22 cellular contexts compared by ENCODE assay signal in the genomic region with DNA sequence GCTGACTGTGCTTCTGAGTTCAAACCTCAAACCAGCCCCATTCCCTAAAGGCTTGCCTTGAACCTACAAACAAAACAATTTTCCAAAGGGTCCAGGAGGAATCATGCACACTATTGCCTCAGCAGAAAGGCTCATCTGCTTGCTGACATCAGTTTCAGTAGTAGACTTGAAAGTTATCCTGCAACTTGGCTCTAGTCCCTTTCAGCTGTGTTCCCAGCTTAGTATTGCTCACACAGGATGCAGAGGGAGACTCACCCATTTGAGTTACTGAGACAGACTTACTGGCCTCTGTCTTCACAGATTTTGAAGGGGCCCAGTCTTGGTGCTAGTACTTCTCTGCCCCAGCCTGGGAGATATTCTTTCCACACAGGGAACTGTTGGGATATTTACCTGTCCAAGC. TPM values are rescaled to one million over a fixed set of nuclear protein-coding genes. Genes with fewer than 3 reads are reported as not detected.
DNase-seq lines count a peak whose midpoint lies in the region; ATAC-seq, FAIRE-seq and TF ChIP-seq lines count a peak whose summit lies in the region.
"Had no signal": no experiment of that assay in that cellular context is flagged by ENCODE, and none has a peak within 500 bp of the region (broad histone marks: within the 10 kb centered on the region; RNA-seq: fewer than 3 reads in every experiment).

No MANE protein-coding gene starts in this region.

- H3K27me3 Mint-ChIP-seq in MCF 10A (ENCODE audit: insufficient read depth, unreplicated experiment): no peaks in the 10 kb centered on the region
- H3K27me3 Mint-ChIP-seq: activated CD4-positive, alpha-beta T cell treated with anti-CD3 and anti-CD28 coated beads, Interleukin-2, amount 10 ng/mL, durations not matched to agents 24 days and 14 days had no signal

- CTCF ChIA-PET in MCF 10A (lab: Yijun Ruan, JAX): no interaction called here

- H4K20me1 ChIP-seq in OCI-LY1 (ENCODE audit: insufficient read depth, low read length) (no peaks in the 10 kb centered on the region), fibroblast of lung (ENCODE audit: control insufficient read depth, extremely low read depth, insufficient read depth, low read length) (no peaks in the 10 kb centered on the region)

- H3K4me3 Mint-ChIP-seq in MCF 10A (ENCODE audit: unreplicated experiment): no peak overlapping the region
- H3K4me3 Mint-ChIP-seq: activated CD4-positive, alpha-beta T cell treated with anti-CD3 and anti-CD28 coated beads, Interleukin-2, amount 10 ng/mL, durations not matched to agents 24 days and 14 days; CD4-positive, alpha-beta memory T cell; neural crest cell; type B pancreatic cell had no signal

- no peaks in the 10 kb centered on the region for H3K36me3 ChIP-seq in breast epithelium
- H3K36me3 ChIP-seq in OCI-LY1 (ENCODE audit: insufficient read depth, low read length): no peaks in the 10 kb centered on the region
- H3K36me3 ChIP-seq in fibroblast of lung (ENCODE audit: control insufficient read depth, insufficient read depth, low read length): no peaks in the 10 kb centered on the region
- no peaks in the 10 kb centered on the region for H3K36me3 ChIP-seq in thyroid gland

- H2AFZ ChIP-seq in OCI-LY1 (ENCODE audit: low read length) (no peak overlapping the region), fibroblast of lung (ENCODE audit: low read length) (no peak overlapping the region)
- H2AFZ ChIP-seq: PC-9 had no signal

- TF ChIP-seq POLR2A in breast epithelium (IDR thresholded peaks at IDR 0.05) (no peak), thyroid gland (IDR thresholded peaks at IDR 0.05) (no peak)

- intact Hi-C loops in MCF 10A (cut with micrococcal nuclease): no loop called here
- intact Hi-C loops in breast epithelium (cut with DNase I; ENCODE audit: low total_unique reads): no loop called here
- intact Hi-C loops in thyroid gland (cut with DNase I): no loop called here

- ATAC-seq in GM21360 (IDR thresholded peaks at IDR 0.05; ENCODE audit: unreplicated experiment): no peak

- H3K9me3 ChIP-seq in breast epithelium (peaks cover 21 to 26% of the 10 kb centered on the region in 2 donors), OCI-LY1 (ENCODE audit: low read length) (peaks cover 10% of the 10 kb centered on the region; the same call in 1 of the 2 replicates), fibroblast of lung (ENCODE audit: control insufficient read depth, insufficient read depth, low read depth, low read length) (no peaks in the 10 kb centered on the region), thyroid gland (no peaks in the 10 kb centered on the region)

- DNase-seq in MCF 10A (ENCODE audit: unreplicated experiment) (peak; percentile 27), breast epithelium (ENCODE audit: low spot score in 2 of 2) (no peak), fibroblast of lung (ENCODE audit: low read depth in 2 of 2) (peak; percentile 57 to 70), thyroid gland (no peak), frontal cortex (ENCODE audit: low spot score in 2 of 2) (no peak), UCSD-AML1 (lab: John Stamatoyannopoulos, UW; ENCODE audit: unreplicated experiment) (no peak)
- DNase-seq: activated CD4-positive, alpha-beta T cell treated with anti-CD3 and anti-CD28 coated beads, Interleukin-2, amount 10 ng/mL, durations not matched to agents 24 days and 14 days; CD4-positive, alpha-beta memory T cell; hypothalamus; NCI-H2029 treated with DMSO at 0.1 percent for 48 hours; NCI-H524 treated with DMSO at 0.1 percent for 48 hours; PC-9; retina; stimulated activated CD4-positive, alpha-beta T cell treated with anti-CD3 and anti-CD28 coated beads, Interleukin-15, amount 100 ng/mL, for 24 hours; stimulated activated naive CD4-positive, alpha-beta T cell treated with Interleukin-2 at 50 U/mL for 16 hours had no signal

- no peaks in the 10 kb centered on the region for H3F3A ChIP-seq in OCI-LY1 (ENCODE audit: insufficient read depth, low read length)

- POLR2A ChIA-PET in MCF 10A (lab: Yijun Ruan, JAX): no interaction called here

- no peaks in the 10 kb centered on the region for H3K27me3 ChIP-seq in breast epithelium
- H3K27me3 ChIP-seq in OCI-LY1 (ENCODE audit: insufficient read depth, low read length): no peaks in the 10 kb centered on the region
- H3K27me3 ChIP-seq in fibroblast of lung (ENCODE audit: control insufficient read depth, insufficient read depth, low read length): no peaks in the 10 kb centered on the region
- H3K27me3 ChIP-seq in thyroid gland: no peaks in the 10 kb centered on the region

- H3K27ac Mint-ChIP-seq in MCF 10A (ENCODE audit: low read depth, unreplicated experiment): no peak overlapping the region
- H3K27ac Mint-ChIP-seq: activated CD4-positive, alpha-beta T cell treated with anti-CD3 and anti-CD28 coated beads, Interleukin-2, amount 10 ng/mL, durations not matched to agents 24 days and 14 days; CD4-positive, alpha-beta memory T cell; type B pancreatic cell had no signal

- no TSS peak for BruUV-seq in MCF 10A (replicated peaks; lab: Mats Ljungman, UMichigan)

- no peaks in the 10 kb centered on the region for H3K4me1 Mint-ChIP-seq in MCF 10A (ENCODE audit: insufficient read depth, unreplicated experiment)
- H3K4me1 Mint-ChIP-seq: CD4-positive, alpha-beta memory T cell; neural crest cell had no signal

- FAIRE-seq in frontal cortex (lab: Jason Lieb, UNC): no peak

- H3K9me3 Mint-ChIP-seq in MCF 10A (ENCODE audit: unreplicated experiment): peaks cover 18% of the 10 kb centered on the region

- H3K4me3 ChIP-seq in breast epithelium: no peak overlapping the region
- H3K4me3 ChIP-seq in OCI-LY1 (ENCODE audit: low read depth, low read length, poor library complexity, severe bottlenecking): no peak overlapping the region
- H3K4me3 ChIP-seq in fibroblast of lung (replicated peaks in 1 of 4; ENCODE audit: control extremely low read depth in 1 of 4, insufficient read depth in 1 of 4, low read depth in 3 of 4, low read length in 4 of 4): no peak overlapping the region
- no peak overlapping the region for H3K4me3 ChIP-seq in thyroid gland (replicated peaks in 1 of 3)
- H3K4me3 ChIP-seq: PC-9, SK-N-MC had no signal

- H3K9ac ChIP-seq in OCI-LY1 (ENCODE audit: low read length) (no peak overlapping the region), fibroblast of lung (ENCODE audit: insufficient read depth, low read length) (no peak overlapping the region)

- TF ChIP-seq CTCF in MCF 10A (IDR thresholded peaks at IDR 0.05; ENCODE audit: unreplicated experiment) (no peak), breast epithelium (IDR thresholded peaks at IDR 0.05) (no peak), OCI-LY1 (IDR thresholded peaks at IDR 0.05; ENCODE audit: low read length) (no peak), fibroblast of lung (conservative IDR thresholded peaks at IDR 0.05 in 1 of 2, IDR thresholded peaks at IDR 0.05 in 1 of 2; ENCODE audit: low read depth in 1 of 2, low read length in 2 of 2) (no peak), thyroid gland (IDR thresholded peaks at IDR 0.05) (no peak)

- H3K36me3 Mint-ChIP-seq in MCF 10A (ENCODE audit: insufficient read depth, unreplicated experiment): no peaks in the 10 kb centered on the region
- H3K36me3 Mint-ChIP-seq: type B pancreatic cell had no signal

- H3K4me2 ChIP-seq in OCI-LY1 (ENCODE audit: low read length) (no peak overlapping the region), fibroblast of lung (ENCODE audit: extremely low read depth, insufficient read depth, low read length) (no peak overlapping the region)
- H3K4me2 ChIP-seq: PC-9 had no signal

- no peaks in the 10 kb centered on the region for H3K9me2 ChIP-seq in OCI-LY1 (ENCODE audit: low read depth, low read length)

- H3K4me1 ChIP-seq in breast epithelium (no peaks in the 10 kb centered on the region), OCI-LY1 (ENCODE audit: insufficient read depth, low read length, severe bottlenecking) (peaks cover 24% of the 10 kb centered on the region), fibroblast of lung (ENCODE audit: control insufficient read depth, extremely low read depth, insufficient read depth, low read length) (no peaks in the 10 kb centered on the region), thyroid gland (peaks cover 3 to 21% of the 10 kb centered on the region in 2 donors)

- H3K79me2 ChIP-seq in OCI-LY1 (ENCODE audit: insufficient read depth, low read length) (no peaks in the 10 kb centered on the region), fibroblast of lung (ENCODE audit: control insufficient read depth, insufficient read depth, low read length) (no peaks in the 10 kb centered on the region)

- H3K27ac ChIP-seq in breast epithelium (no peak overlapping the region), OCI-LY1 (ENCODE audit: low read depth, low read length, poor library complexity, severe bottlenecking) (peak overlapping the region; percentile 80), fibroblast of lung (ENCODE audit: insufficient read depth, low read length) (no peak overlapping the region), thyroid gland (peak overlapping the region in 2 of 3 donors; percentile 57 to 70)
- H3K27ac ChIP-seq: 22Rv1, epithelial cell of prostate, PC-9, SK-N-MC had no signal

RNA-seq across cellular contexts. Expression of gene TFB1M, which starts 38.5 kb away (rescaled TPM):
- 26.8 and 31.0 TPM in 2 replicates for total RNA-seq in MCF 10A (2022)
- total RNA-seq in breast epithelium: 10 to 100 TPM in 2 of 3 donors, 1 to 10 TPM in 1; 9.9 to 28.5 (median 18.4) TPM
- total RNA-seq in fibroblast of lung: 16.4 and 28.9 TPM in 2 replicates
- 16.3 and 18.0 TPM in 2 replicates for polyA plus RNA-seq in fibroblast of lung
- polyA plus RNA-seq in fibroblast of lung (2012): 13.0 and 14.7 TPM in 2 replicates
- polyA minus RNA-seq in fibroblast of lung (ENCODE audit: low replicate concordance): 1.1 and 14.7 TPM in 2 replicates
- total RNA-seq in thyroid gland: 10 to 100 TPM; 13.9 to 28.1 (median 21.2) TPM
- total RNA-seq in frontal cortex: 12.6 TPM

Comparison
In these comparisons a context has a peak if more than half of its experiments do, and no peak if none do; other contexts are left out.
1. DNase-seq: peak in MCF 10A (single experiment) and fibroblast of lung (2 of 2); none in breast epithelium (0 of 2), thyroid gland (0 of 2), frontal cortex (0 of 2) and UCSD-AML1 (single experiment).
2. H3K27ac ChIP-seq: peak in OCI-LY1 (single experiment) and thyroid gland (2 of 3); none in breast epithelium (0 of 2) and fibroblast of lung (single experiment).